27 cellular contexts compared by ENCODE assay signal in the genomic region with DNA sequence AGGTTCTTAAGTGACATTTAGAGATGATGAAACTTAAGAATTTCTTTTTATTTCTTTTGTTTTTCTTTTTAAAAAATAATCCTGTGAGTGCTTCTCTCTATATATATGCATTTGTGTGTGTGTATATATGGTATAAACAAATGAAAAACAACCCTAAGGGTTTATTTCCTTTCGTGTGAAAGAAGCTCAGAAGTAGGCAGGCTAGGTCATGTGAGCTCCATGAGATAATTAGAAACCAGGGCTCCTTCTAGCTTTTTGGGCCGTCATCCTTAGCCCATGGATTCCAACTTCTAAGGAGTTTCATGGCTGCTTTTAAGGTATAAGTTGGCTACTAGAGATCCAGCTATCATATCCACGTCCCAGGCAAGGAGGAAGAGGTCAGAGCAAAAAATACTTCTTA. TPM values are rescaled to one million over a fixed set of nuclear protein-coding genes. Genes with fewer than 3 reads are reported as not detected.
"Had no signal": no experiment of that assay in that cellular context is flagged by ENCODE, and none has a peak within 500 bp of the region (broad histone marks: within the 10 kb centered on the region; RNA-seq: fewer than 3 reads in every experiment).

No MANE protein-coding gene starts in this region.

- H3K9me3 ChIP-seq: colonic mucosa, esophagus muscularis mucosa, esophagus squamous epithelium, gastrocnemius medialis, gastroesophageal sphincter, heart left ventricle, heart right ventricle had no signal

- H3K27ac ChIP-seq: colonic mucosa, coronary artery, dorsolateral prefrontal cortex, epithelial cell of prostate, esophagus muscularis mucosa, esophagus squamous epithelium, foreskin keratinocyte, gastrocnemius medialis, gastroesophageal sphincter, heart left ventricle, heart right ventricle had no signal

- H3K27me3 ChIP-seq: colonic mucosa, dorsolateral prefrontal cortex, esophagus muscularis mucosa, esophagus squamous epithelium, gastroesophageal sphincter, heart left ventricle, heart right ventricle had no signal

- H3K4me1 ChIP-seq: colonic mucosa, esophagus muscularis mucosa, esophagus squamous epithelium, foreskin keratinocyte, gastrocnemius medialis, gastroesophageal sphincter had no signal

- H3K36me3 ChIP-seq: colonic mucosa, esophagus muscularis mucosa, esophagus squamous epithelium, gastrocnemius medialis, gastroesophageal sphincter, heart left ventricle, heart right ventricle had no signal

- ATAC-seq: effector memory CD8-positive, alpha-beta T cell; esophagus mucosa; foreskin keratinocyte; gastrocnemius medialis; gastroesophageal sphincter; heart left ventricle; heart right ventricle had no signal

- H3K4me3 ChIP-seq: colonic mucosa, coronary artery, dorsolateral prefrontal cortex, esophagus muscularis mucosa, esophagus squamous epithelium, gastrocnemius medialis, gastroesophageal sphincter, heart left ventricle, heart right ventricle had no signal

- FAIRE-seq: colon, endometrium, endothelial cell of umbilical vein, frontal cortex had no signal

- DNase-seq: colonic mucosa; cortex of kidney; dermis blood vessel endothelial cell; dorsolateral prefrontal cortex; effector CD4-positive, alpha-beta T cell; effector CD8-positive, alpha-beta T cell; effector memory CD4-positive, alpha-beta T cell; effector memory CD8-positive, alpha-beta T cell; endodermal cell; esophagus squamous epithelium; foreskin fibroblast; foreskin keratinocyte; gastrocnemius medialis; glutamatergic neuron; head of caudate nucleus; heart left ventricle; heart right ventricle had no signal

RNA-seq across cellular contexts. Expression of gene C9orf43, which starts 11.2 kb away (rescaled TPM):
- total RNA-seq: dermis blood vessel endothelial cell, epithelial cell of proximal tubule, gastrocnemius medialis had no signal
